In the genomic region with DNA sequence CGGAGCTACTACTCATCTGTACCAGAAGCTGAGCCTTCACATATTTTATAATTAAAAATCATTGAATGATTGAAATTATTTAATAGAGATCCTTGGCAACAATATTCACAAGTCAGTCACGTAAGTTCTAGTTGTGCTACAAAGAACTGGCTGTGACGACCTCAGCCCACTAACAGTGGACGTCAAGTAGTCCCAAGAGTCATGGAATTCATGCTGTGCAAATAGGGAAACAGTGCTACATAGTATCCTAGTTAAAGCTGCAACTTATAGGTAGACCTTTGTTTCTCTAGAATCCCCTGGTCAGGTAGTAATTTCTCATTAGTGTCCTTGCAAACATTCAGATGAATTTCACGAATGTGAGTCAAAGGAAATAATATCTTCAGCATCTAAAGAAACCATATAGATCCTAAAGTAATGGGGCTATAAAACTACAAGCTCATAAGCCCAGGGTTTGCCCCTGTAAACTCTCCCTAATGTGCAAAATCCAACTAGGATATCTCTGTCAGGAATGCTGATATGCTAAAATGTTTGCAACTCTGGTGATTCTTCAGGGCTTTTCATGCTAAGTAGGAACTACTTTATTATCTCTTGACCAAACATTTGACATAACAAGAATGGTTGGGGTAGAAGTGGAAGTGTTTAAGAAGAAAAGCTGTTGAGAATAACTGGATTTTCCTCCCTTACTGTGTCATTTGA, we compare ENCODE assay signal across 31 cellular contexts. TPM values are rescaled to one million over a fixed set of nuclear protein-coding genes. Genes with fewer than 3 reads are reported as not detected.
"Had no signal": no experiment of that assay in that cellular context is flagged by ENCODE, and none has a peak within 500 bp of the region (broad histone marks: within the 10 kb centered on the region; RNA-seq: fewer than 3 reads in every experiment).

No MANE protein-coding gene starts in this region.

- H3K27ac Mint-ChIP-seq: activated CD8-positive, alpha-beta T cell treated with anti-CD3 and anti-CD28 coated beads, Interleukin-2, amount 10 ng/mL, durations not matched to agents 7 days and 5 days; activated naive CD4-positive, alpha-beta T cell treated with anti-CD3 and anti-CD28 coated beads, Interleukin-2, amount 50 U/mL, for 24 hours; activated T-cell treated with anti-CD3 and anti-CD28 coated beads, Interleukin-2, amount 50 U/mL, for 24 hours; activated T-helper 1 cell treated with anti-CD3 and anti-CD28 coated beads, Interleukin-12 subunit alpha, Interleukin-12 subunit beta, Interleukin-2, Interleukin-4 antibody, amounts not matched to agents 30 ng/mL and 10 ng/mL and 1 ng/mL, durations not matched to agents 14 hours and 24 hours and 36 hours; T-helper 1 cell treated with Interleukin-12 subunit alpha and Interleukin-12 subunit beta and Interleukin-4 antibody, amounts not matched to agents 30 μg/mL and 1 μg/mL, for 36 hours; WTC11 had no signal

- H3K4me1 ChIP-seq: breast epithelium, Peyer's patch had no signal

- H3K36me3 ChIP-seq: breast epithelium, MG63, Peyer's patch, SJSA1 had no signal

- H3K4me1 Mint-ChIP-seq: activated naive CD4-positive, alpha-beta T cell treated with anti-CD3 and anti-CD28 coated beads, Interleukin-2, amount 50 U/mL, for 24 hours; WTC11 had no signal

- H3K9me3 Mint-ChIP-seq: activated naive CD4-positive, alpha-beta T cell treated with anti-CD3 and anti-CD28 coated beads, Interleukin-2, amount 50 U/mL, for 24 hours; activated T-cell treated with anti-CD3 and anti-CD28 coated beads, Interleukin-2, amount 50 U/mL, for 24 hours; activated T-helper 1 cell treated with anti-CD3 and anti-CD28 coated beads, Interleukin-12 subunit alpha, Interleukin-12 subunit beta, Interleukin-2, Interleukin-4 antibody, amounts not matched to agents 30 ng/mL and 10 ng/mL and 1 ng/mL, durations not matched to agents 14 hours and 24 hours and 36 hours; T-helper 1 cell treated with Interleukin-12 subunit alpha and Interleukin-12 subunit beta and Interleukin-4 antibody, amounts not matched to agents 30 μg/mL and 1 μg/mL, for 36 hours; WTC11 had no signal

- DNase-seq: activated CD4-positive, alpha-beta T cell treated with anti-CD3 and anti-CD28 coated beads for 48 hours; activated CD4-positive, alpha-beta T cell treated with anti-CD3 and anti-CD28 coated beads, Interleukin-2, amount 50 U/mL, for 4 hours; activated CD4-positive, CD25-positive, alpha-beta regulatory T cell treated with anti-CD3 and anti-CD28 coated beads, Interleukin-2, amount 50 U/mL, for 72 hours; activated CD8-positive, alpha-beta memory T cell treated with anti-CD3 and anti-CD28 coated beads, Interleukin-2, amount 50 U/mL, for 48 hours; activated CD8-positive, alpha-beta T cell treated with anti-CD3 and anti-CD28 coated beads, Interleukin-2, amount 10 ng/mL, durations not matched to agents 7 days and 5 days; activated effector memory CD4-positive, alpha-beta T cell treated with Interleukin-2 at 50 U/mL for 16 hours; activated naive CD4-positive, alpha-beta T cell; activated T-cell treated with anti-CD3 and anti-CD28 coated beads, Interleukin-2, amount 50 U/mL, for 24 hours; aorta; caudate nucleus; MG63; MV-4-11; NCI-H1092 treated with DMSO at 0.1 percent for 48 hours; NCI-H1436; NCI-H1694 treated with DMSO at 0.1 percent for 48 hours; NCI-H2029 treated with DMSO at 0.1 percent for 48 hours; NCI-H345; NCI-H510A; NCI-H526 treated with DMSO at 0.1 percent for 48 hours; NCI-H82; Peyer's patch; Right ventricle myocardium superior had no signal

- ATAC-seq: activated CD8-positive, alpha-beta T cell treated with anti-CD3 and anti-CD28 coated beads, Interleukin-2, amount 10 ng/mL, durations not matched to agents 7 days and 5 days; WTC11 had no signal

- H3K27ac ChIP-seq: breast epithelium, Peyer's patch, RWPE1, SJSA1 had no signal

- H3K4me3 Mint-ChIP-seq: activated CD8-positive, alpha-beta T cell treated with anti-CD3 and anti-CD28 coated beads, Interleukin-2, amount 10 ng/mL, durations not matched to agents 7 days and 5 days; activated naive CD4-positive, alpha-beta T cell treated with anti-CD3 and anti-CD28 coated beads, Interleukin-2, amount 50 U/mL, for 24 hours; activated T-cell treated with anti-CD3 and anti-CD28 coated beads, Interleukin-2, amount 50 U/mL, for 24 hours; activated T-helper 1 cell treated with anti-CD3 and anti-CD28 coated beads, Interleukin-12 subunit alpha, Interleukin-12 subunit beta, Interleukin-2, Interleukin-4 antibody, amounts not matched to agents 30 ng/mL and 10 ng/mL and 1 ng/mL, durations not matched to agents 14 hours and 24 hours and 36 hours; T-helper 1 cell treated with Interleukin-12 subunit alpha and Interleukin-12 subunit beta and Interleukin-4 antibody, amounts not matched to agents 30 μg/mL and 1 μg/mL, for 36 hours; WTC11 had no signal

- H3K9me3 ChIP-seq: breast epithelium, MG63, Peyer's patch, SJSA1 had no signal

- H3K4me3 ChIP-seq: breast epithelium, MG63, Peyer's patch, SJSA1 had no signal

- H3K27me3 ChIP-seq: breast epithelium, MG63, Peyer's patch, SJSA1 had no signal

- H3K36me3 Mint-ChIP-seq: activated naive CD4-positive, alpha-beta T cell treated with anti-CD3 and anti-CD28 coated beads, Interleukin-2, amount 50 U/mL, for 24 hours; WTC11 had no signal

RNA-seq across cellular contexts. Expression of a gene that starts 31.2 kb away (rescaled TPM):
- total RNA-seq: activated T-helper 1 cell treated with anti-CD3 and anti-CD28 coated beads, Interleukin-12 subunit alpha, Interleukin-12 subunit beta, Interleukin-2, Interleukin-4 antibody, amounts not matched to agents 30 ng/mL and 10 ng/mL and 1 ng/mL, durations not matched to agents 14 hours and 24 hours and 36 hours; OCI-LY7 had no signal

RNA-seq across cellular contexts. Expression of a gene that starts 44.9 kb away (rescaled TPM):
- total RNA-seq: activated CD8-positive, alpha-beta T cell treated with anti-CD3 and anti-CD28 coated beads, Interleukin-2, amount 10 ng/mL, durations not matched to agents 7 days and 5 days; activated T-helper 1 cell treated with anti-CD3 and anti-CD28 coated beads, Interleukin-12 subunit alpha, Interleukin-12 subunit beta, Interleukin-2, Interleukin-4 antibody, amounts not matched to agents 30 ng/mL and 10 ng/mL and 1 ng/mL, durations not matched to agents 14 hours and 24 hours and 36 hours; aorta; LHCN-M2; OCI-LY7; Peyer's patch; Right ventricle myocardium superior; SJSA1; WTC11 had no signal
- polyA plus RNA-seq: aorta had no signal
